In the genomic region with DNA sequence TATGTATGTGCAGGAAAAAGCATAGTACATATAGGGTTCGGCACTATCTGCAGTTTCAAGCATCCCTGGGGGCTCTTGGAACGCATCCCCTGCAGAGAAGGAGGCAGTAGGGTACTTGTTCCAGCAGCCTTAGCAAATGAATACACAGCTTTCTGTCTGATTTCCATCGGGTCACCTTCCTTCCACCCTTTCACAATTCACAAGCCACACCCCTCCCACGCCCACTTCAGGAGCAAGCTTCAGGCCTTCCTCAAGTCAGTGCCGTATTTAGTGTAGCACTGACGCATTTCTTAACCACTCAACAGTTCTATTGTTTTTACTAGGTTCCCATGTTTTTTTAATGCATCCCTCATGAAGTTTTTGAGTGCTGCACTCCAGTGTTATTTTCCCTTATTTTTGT, we compare ENCODE assay signal across 7 cellular contexts.
DNase-seq lines count a peak whose midpoint lies in the region; ATAC-seq and TF ChIP-seq lines count a peak whose summit lies in the region.

No MANE protein-coding gene starts in this region.

- TF ChIP-seq CTCF in brain (conservative IDR thresholded peaks at IDR 0.05) = no peak

- H3K4me1 Mint-ChIP-seq in brain = peaks cover 60% of the 10 kb centered on the region
- H3K4me1 Mint-ChIP-seq in activated naive CD4-positive, alpha-beta T cell treated with anti-CD3 and anti-CD28 coated beads for 36 hours (ENCODE audit: low read depth) = no peaks in the 10 kb centered on the region

- H3K27me3 Mint-ChIP-seq in brain = peaks cover 9% of the 10 kb centered on the region
- peaks cover 6% of the 10 kb centered on the region for H3K27me3 Mint-ChIP-seq in activated naive CD4-positive, alpha-beta T cell treated with anti-CD3 and anti-CD28 coated beads for 36 hours (ENCODE audit: low read depth)

- CTCF ChIA-PET in activated naive CD4-positive, alpha-beta T cell treated with anti-CD3 and anti-CD28 coated beads for 36 hours (lab: Charles Lee) = interaction anchor here (0.9 kb wide), 1 partner anchor 106 kb away, joined by 3 read pairs; no protein-coding TSS in a partner anchor

- DNase-seq in NCI-H1436 (lab: John Stamatoyannopoulos, UW) (peak; percentile 71), mesenteric fat pad (ENCODE audit: low spot score) (peak; percentile 81), activated gamma-delta T cell (lab: John Stamatoyannopoulos, UW) (no peak)
- DNase-seq in stimulated activated naive CD8-positive, alpha-beta T cell treated with anti-CD3 and anti-CD28 coated beads, Interleukin-15, Interleukin-2, amounts not matched to agents 100 U/mL and 50 U/mL, for 24 hours = no peak
- DNase-seq in activated naive CD4-positive, alpha-beta T cell treated with anti-CD3 and anti-CD28 coated beads for 36 hours = no peak

- intact Hi-C loops in activated naive CD4-positive, alpha-beta T cell treated with anti-CD3 and anti-CD28 coated beads for 36 hours (cut with micrococcal nuclease) = no loop called here

- ATAC-seq in GM21526 (IDR thresholded peaks at IDR 0.05; ENCODE audit: low FRiP score, unreplicated experiment) = peak; percentile 56
- ATAC-seq in stimulated activated naive CD8-positive, alpha-beta T cell treated with anti-CD3 and anti-CD28 coated beads, Interleukin-15, Interleukin-2, amounts not matched to agents 100 U/mL and 50 U/mL, for 24 hours = no peak

- no peaks in the 10 kb centered on the region for H3K36me3 Mint-ChIP-seq in brain
- no peaks in the 10 kb centered on the region for H3K36me3 Mint-ChIP-seq in activated naive CD4-positive, alpha-beta T cell treated with anti-CD3 and anti-CD28 coated beads for 36 hours (ENCODE audit: low read depth)

- peak overlapping the region in 4 of 5 experiments; percentile 14 to 88 (median 65) for H3K27ac Mint-ChIP-seq in brain
- H3K27ac Mint-ChIP-seq in activated naive CD4-positive, alpha-beta T cell treated with anti-CD3 and anti-CD28 coated beads for 36 hours = no peak overlapping the region

- H3K9me3 Mint-ChIP-seq in brain = no peaks in the 10 kb centered on the region
- H3K9me3 Mint-ChIP-seq in activated naive CD4-positive, alpha-beta T cell treated with anti-CD3 and anti-CD28 coated beads for 36 hours = no peaks in the 10 kb centered on the region

- peak overlapping the region in 3 of 5 experiments; percentile 17 to 48 (median 25) for H3K4me3 Mint-ChIP-seq in brain
- H3K4me3 Mint-ChIP-seq in activated naive CD4-positive, alpha-beta T cell treated with anti-CD3 and anti-CD28 coated beads for 36 hours = no peak overlapping the region

Comparison
In these comparisons a context has a peak if more than half of its experiments do, and no peak if none do; other contexts are left out.
1. DNase-seq: peak in NCI-H1436 (single experiment) and mesenteric fat pad (single experiment); none in stimulated activated naive CD8-positive, alpha-beta T cell treated with anti-CD3 and anti-CD28 coated beads, Interleukin-15, Interleukin-2, amounts not matched to agents 100 U/mL and 50 U/mL, for 24 hours (single experiment), activated gamma-delta T cell (single experiment) and activated naive CD4-positive, alpha-beta T cell treated with anti-CD3 and anti-CD28 coated beads for 36 hours (single experiment).